17 cellular contexts compared by ENCODE assay signal in the genomic region with DNA sequence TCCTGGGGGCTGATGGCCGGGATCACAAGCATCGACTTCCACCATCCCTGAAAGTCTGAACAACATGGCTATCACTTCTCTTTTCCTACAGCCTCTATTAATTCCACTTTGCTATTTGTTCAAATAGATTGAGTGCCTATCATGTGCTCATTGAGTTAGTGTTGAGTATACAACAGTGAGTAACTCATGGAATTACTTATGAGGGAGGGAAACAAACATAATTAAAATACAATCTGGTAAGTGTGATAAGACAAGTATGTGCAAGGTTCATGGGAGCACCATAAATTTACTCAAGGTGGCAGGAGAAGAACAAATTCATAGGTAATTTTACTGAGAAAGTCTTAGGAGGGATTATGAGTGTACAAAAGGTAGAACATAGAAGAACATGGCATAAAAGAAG.
DNase-seq lines count a peak whose midpoint lies in the region; ATAC-seq, FAIRE-seq and TF ChIP-seq lines count a peak whose summit lies in the region.
"Had no signal": no experiment of that assay in that cellular context is flagged by ENCODE, and none has a peak within 500 bp of the region (broad histone marks: within the 10 kb centered on the region; RNA-seq: fewer than 3 reads in every experiment).

No MANE protein-coding gene starts in this region.

- H3K27me3 ChIP-seq in small intestine (ENCODE audit: control insufficient read depth in 2 of 2, insufficient read depth in 2 of 2, low read length in 2 of 2) (peaks cover 0 to 3% of the 10 kb centered on the region in 2 donors), upper lobe of right lung (no peaks in the 10 kb centered on the region)
- H3K27me3 ChIP-seq: BLaER1 treated with 17β-estradiol and CSF1 and Interleukin-3, amounts not matched to agents 10 nM and 100 nM had no signal

- peak overlapping the region in 1 of 2 donors; percentile 11 for H3K27ac ChIP-seq in small intestine (ENCODE audit: low read depth in 1 of 2, low read length in 1 of 2)
- no peak overlapping the region for H3K27ac ChIP-seq in upper lobe of right lung
- H3K27ac ChIP-seq: BLaER1 treated with 17β-estradiol and CSF1 and Interleukin-3, amounts not matched to agents 10 nM and 100 nM had no signal

- no peak overlapping the region for H3K4me3 ChIP-seq in small intestine (ENCODE audit: low read depth in 1 of 2, low read length in 2 of 2)
- no peak overlapping the region for H3K4me3 ChIP-seq in upper lobe of right lung
- H3K4me3 ChIP-seq: BLaER1 treated with 17β-estradiol and CSF1 and Interleukin-3, amounts not matched to agents 10 nM and 100 nM had no signal

- H3K4me1 Mint-ChIP-seq in activated T-cell treated with anti-CD3 and anti-CD28 coated beads, Interleukin-2, amount 50 U/mL, for 24 hours (ENCODE audit: low read depth), result no peaks in the 10 kb centered on the region
- H3K4me1 Mint-ChIP-seq: CD4-positive, CD25-positive, alpha-beta regulatory T cell; IgD-negative memory B cell had no signal

- peaks cover 8% of the 10 kb centered on the region for H3K27me3 Mint-ChIP-seq in activated T-cell treated with anti-CD3 and anti-CD28 coated beads, Interleukin-2, amount 50 U/mL, for 24 hours
- H3K27me3 Mint-ChIP-seq: IgD-negative memory B cell had no signal

- H3K4me1 ChIP-seq in small intestine (ENCODE audit: control insufficient read depth in 2 of 2, insufficient read depth in 1 of 2, low read depth in 1 of 2, low read length in 1 of 2) (peaks cover 4 to 15% of the 10 kb centered on the region in 2 donors), upper lobe of right lung (no peaks in the 10 kb centered on the region)
- H3K4me1 ChIP-seq: BLaER1 treated with 17β-estradiol and CSF1 and Interleukin-3, amounts not matched to agents 10 nM and 100 nM had no signal

- no peak overlapping the region for H3K4me3 Mint-ChIP-seq in activated T-cell treated with anti-CD3 and anti-CD28 coated beads, Interleukin-2, amount 50 U/mL, for 24 hours
- H3K4me3 Mint-ChIP-seq: CD4-positive, CD25-positive, alpha-beta regulatory T cell; H9; IgD-negative memory B cell had no signal

- H3K36me3 ChIP-seq in small intestine (ENCODE audit: control insufficient read depth in 2 of 2, insufficient read depth in 2 of 2, low read length in 2 of 2) (no peaks in the 10 kb centered on the region), upper lobe of right lung (no peaks in the 10 kb centered on the region)
- H3K36me3 ChIP-seq: BLaER1 treated with 17β-estradiol and CSF1 and Interleukin-3, amounts not matched to agents 10 nM and 100 nM had no signal

- DNase-seq in D721Med (ENCODE audit: insufficient read length, low spot score) (no peak), left colon (no peak), small intestine (peak; percentile 75), upper lobe of right lung (no peak), 8988T (no peak)
- DNase-seq in activated T-cell treated with anti-CD3 and anti-CD28 coated beads, Interleukin-2, amount 50 U/mL, for 24 hours, result no peak
- DNase-seq: ACHN; CD4-positive, CD25-positive, alpha-beta regulatory T cell; DMS 273 treated with DMSO at 0.1 percent for 48 hours; DMS79; GOT3; H9 had no signal

- intact Hi-C loops in left colon (cut with DNase I, micrococcal nuclease), result no loop called here
- intact Hi-C loops in upper lobe of right lung (cut with DNase I), result no loop called here

- no peaks in the 10 kb centered on the region for H3K36me3 Mint-ChIP-seq in activated T-cell treated with anti-CD3 and anti-CD28 coated beads, Interleukin-2, amount 50 U/mL, for 24 hours (ENCODE audit: low read depth)
- H3K36me3 Mint-ChIP-seq: CD4-positive, CD25-positive, alpha-beta regulatory T cell; IgD-negative memory B cell had no signal

- 88 to 96% (median 95%) methylated on average over 2 of the region's 2 CpGs for WGBS in small intestine, 3 donors

- ATAC-seq in left colon (peak; percentile 66), upper lobe of right lung (peak; percentile 42), HG03457 (IDR thresholded peaks at IDR 0.05; ENCODE audit: unreplicated experiment) (no peak)

- TF ChIP-seq CTCF in D721Med (IDR thresholded peaks at IDR 0.05; ENCODE audit: insufficient read depth, missing control alignments), result no peak
- no peak for TF ChIP-seq CTCF in upper lobe of right lung (IDR thresholded peaks at IDR 0.05)

- no peak overlapping the region for H3K27ac Mint-ChIP-seq in activated T-cell treated with anti-CD3 and anti-CD28 coated beads, Interleukin-2, amount 50 U/mL, for 24 hours
- H3K27ac Mint-ChIP-seq: CD4-positive, CD25-positive, alpha-beta regulatory T cell; H9; IgD-negative memory B cell had no signal

- FAIRE-seq in D721Med (lab: Jason Lieb, UNC) (peak; percentile 66), small intestine (lab: Jason Lieb, UNC) (no peak)
- FAIRE-seq: G401.6, GM12891 had no signal

- H3K9me3 ChIP-seq in small intestine (ENCODE audit: control insufficient read depth, low read depth) (no peaks in the 10 kb centered on the region), upper lobe of right lung (no peaks in the 10 kb centered on the region)
- H3K9me3 ChIP-seq: BLaER1 treated with 17β-estradiol and CSF1 and Interleukin-3, amounts not matched to agents 10 nM and 100 nM had no signal

- no peaks in the 10 kb centered on the region for H3K9me3 Mint-ChIP-seq in activated T-cell treated with anti-CD3 and anti-CD28 coated beads, Interleukin-2, amount 50 U/mL, for 24 hours
- H3K9me3 Mint-ChIP-seq: CD4-positive, CD25-positive, alpha-beta regulatory T cell; IgD-negative memory B cell had no signal
